ENCODE assay signal across 19 cellular contexts in genomic region chr5:158272409-158272808, GRCh38.
DNase-seq lines count a peak whose midpoint lies in the region; ATAC-seq and TF ChIP-seq lines count a peak whose summit lies in the region.
"Had no signal": no experiment of that assay in that cellular context is flagged by ENCODE, and none has a peak within 500 bp of the region (broad histone marks: within the 10 kb centered on the region; RNA-seq: fewer than 3 reads in every experiment).

No MANE protein-coding gene starts in this region.

- H2BK120ac ChIP-seq in H9 (ENCODE audit: low read depth, low read length, poor library complexity, severe bottlenecking) = no peak overlapping the region

- peaks cover 23 to 31% of the 10 kb centered on the region in 2 experiments for H3K4me1 Mint-ChIP-seq in H9
- H3K4me1 Mint-ChIP-seq in activated T-cell treated with anti-CD3 and anti-CD28 coated beads, Interleukin-2, amount 50 U/mL, for 4 hours (ENCODE audit: low read depth) = no peaks in the 10 kb centered on the region
- H3K4me1 Mint-ChIP-seq: B cell; CD8-positive, alpha-beta memory T cell had no signal

- no peak for ATAC-seq in HG03354 (IDR thresholded peaks at IDR 0.05; ENCODE audit: poor library complexity, severe bottlenecking, unreplicated experiment)
- ATAC-seq in activated T-cell treated with anti-CD3 and anti-CD28 coated beads, Interleukin-2, amount 50 U/mL, for 4 hours = no peak
- ATAC-seq: GM12878, HCT116 had no signal

- no peak overlapping the region for H3K27ac ChIP-seq in H9 (ENCODE audit: insufficient read length, low read depth, low read length)
- H3K27ac ChIP-seq in ectodermal cell (ENCODE audit: insufficient read depth, low read depth, low read length, poor library complexity, severe bottlenecking) = peak overlapping the region; percentile 30
- no peak overlapping the region for H3K27ac ChIP-seq in iPS-18a (ENCODE audit: low read length)
- no peak overlapping the region for H3K27ac ChIP-seq in MM.1S (ENCODE audit: low read length)
- H3K27ac ChIP-seq: BLaER1 treated with 17β-estradiol and CSF1 and Interleukin-3, amounts not matched to agents 10 nM and 100 nM had no signal

- H3K36me3 ChIP-seq in ectodermal cell (ENCODE audit: control insufficient read depth, insufficient read depth, low read length) (no peaks in the 10 kb centered on the region), iPS-18a (ENCODE audit: control insufficient read depth, low read depth, low read length) (no peaks in the 10 kb centered on the region), MM.1S (replicated peaks; ENCODE audit: insufficient read depth, low read length) (no peaks in the 10 kb centered on the region)

- H3K14ac ChIP-seq in H9 (ENCODE audit: insufficient read depth, low read length) = no peak overlapping the region

- H2AFZ ChIP-seq in H9 (ENCODE audit: low read length) (no peak overlapping the region), MM.1S (ENCODE audit: low read length) (no peak overlapping the region)

- no peaks in the 10 kb centered on the region for H3F3A ChIP-seq in MM.1S (ENCODE audit: insufficient read depth, low read length)

- H2BK20ac ChIP-seq in H9 (ENCODE audit: low read depth, low read length, poor library complexity, severe bottlenecking) = no peak overlapping the region

- no peaks in the 10 kb centered on the region; a peak in 1 of 5 replicates for H3K9me3 Mint-ChIP-seq in H9
- H3K9me3 Mint-ChIP-seq in activated T-cell treated with anti-CD3 and anti-CD28 coated beads, Interleukin-2, amount 50 U/mL, for 4 hours = peaks cover 7% of the 10 kb centered on the region

- H3K4me3 Mint-ChIP-seq in H9 = 0 out of 5 replicates have a peak overlapping the region, but pooled peaks of 1 of the 2 experiments have one; percentile 2
- H3K4me3 Mint-ChIP-seq in activated T-cell treated with anti-CD3 and anti-CD28 coated beads, Interleukin-2, amount 50 U/mL, for 4 hours = no peak overlapping the region
- H3K4me3 Mint-ChIP-seq: B cell; CD8-positive, alpha-beta memory T cell; HFFc6 had no signal

- H3K79me1 ChIP-seq in H9 (ENCODE audit: insufficient read depth, low read depth, low read length, poor library complexity, severe bottlenecking) = no peaks in the 10 kb centered on the region

- H2BK12ac ChIP-seq in H9 (ENCODE audit: insufficient read length, low read depth, low read length) = no peak overlapping the region

- TF ChIP-seq CTCF in H9 (conservative IDR thresholded peaks at IDR 0.05) (no peak), MM.1S (IDR thresholded peaks at IDR 0.05; ENCODE audit: low read length) (no peak)

- H3K56ac ChIP-seq in H9 (ENCODE audit: insufficient read length, low read depth, low read length) = no peak overlapping the region

- H2BK15ac ChIP-seq in H9 (ENCODE audit: low read depth, low read length) = no peak overlapping the region

- H3K27ac Mint-ChIP-seq in H9 = peak overlapping the region in 2 of 3 experiments; percentile 60 to 91; a peak in 4 of 7 replicates
- H3K27ac Mint-ChIP-seq: B cell; CD8-positive, alpha-beta memory T cell; HFFc6 had no signal

- H3K4ac ChIP-seq in H9 (ENCODE audit: low read depth, low read length) = no peak overlapping the region

- no peak overlapping the region for H4K5ac ChIP-seq in H9 (ENCODE audit: insufficient read length, low read depth, low read length)

- no peaks in the 10 kb centered on the region for H3K9me3 ChIP-seq in H9 (ENCODE audit: control insufficient read depth, low read depth, low read length)
- no peaks in the 10 kb centered on the region for H3K9me3 ChIP-seq in ectodermal cell (ENCODE audit: control insufficient read depth, low read length)
- H3K9me3 ChIP-seq in iPS-18a (ENCODE audit: control insufficient read depth, low read depth, low read length) = no peaks in the 10 kb centered on the region
- no peaks in the 10 kb centered on the region for H3K9me3 ChIP-seq in MM.1S (replicated peaks; ENCODE audit: insufficient read depth, low read length)

- H4K20me1 ChIP-seq in H9 (ENCODE audit: control insufficient read depth, insufficient read depth, insufficient read length) = no peaks in the 10 kb centered on the region
- H4K20me1 ChIP-seq in MM.1S (ENCODE audit: insufficient read depth, low read length) = no peaks in the 10 kb centered on the region
- H4K20me1 ChIP-seq: BLaER1 treated with 17β-estradiol and CSF1 and Interleukin-3, amounts not matched to agents 10 nM and 100 nM had no signal

- H3K9me2 ChIP-seq in MM.1S (replicated peaks; ENCODE audit: insufficient read depth, low read length) = no peaks in the 10 kb centered on the region

- H2AK5ac ChIP-seq in H9 (ENCODE audit: insufficient read length, low read length) = no peak overlapping the region

- H4K91ac ChIP-seq in H9 (ENCODE audit: insufficient read length, low read depth, low read length) = no peak overlapping the region

- DNase-seq in H9 (no peak), MM.1S (no peak)
- DNase-seq in activated T-cell treated with anti-CD3 and anti-CD28 coated beads, Interleukin-2, amount 50 U/mL, for 4 hours = no peak
- DNase-seq: CD8-positive, alpha-beta memory T cell; COR-L47; DMS 273 treated with DMSO at 0.1 percent for 48 hours; DMS53; DND-41; EL; GOT3; HFFc6; KG1 had no signal

- H3K4me3 ChIP-seq in ectodermal cell (ENCODE audit: insufficient read depth, low read depth, low read length) (no peak overlapping the region), iPS-18a (ENCODE audit: low read length) (peak overlapping the region; percentile 32), MM.1S (ENCODE audit: low read length) (no peak overlapping the region)
- H3K4me3 ChIP-seq: BLaER1 treated with 17β-estradiol and CSF1 and Interleukin-3, amounts not matched to agents 10 nM and 100 nM; GM12878 had no signal

- H3K4me1 ChIP-seq in H9 (ENCODE audit: insufficient read depth, low read length) (peaks cover 3% of the 10 kb centered on the region; the same call in 1 of the 2 replicates), ectodermal cell (ENCODE audit: control insufficient read depth, insufficient read depth, low read length) (peaks cover 37% of the 10 kb centered on the region), iPS-18a (ENCODE audit: control insufficient read depth, low read depth, low read length) (peaks cover 24% of the 10 kb centered on the region), MM.1S (ENCODE audit: low read length) (peaks cover 8% of the 10 kb centered on the region)
- H3K4me1 ChIP-seq: BLaER1 treated with 17β-estradiol and CSF1 and Interleukin-3, amounts not matched to agents 10 nM and 100 nM had no signal

- H3K23me2 ChIP-seq in H9 (ENCODE audit: insufficient read length, low read depth, low read length, poor library complexity, severe bottlenecking) = peaks cover 3% of the 10 kb centered on the region

- no peaks in the 10 kb centered on the region for H3K27me3 ChIP-seq in H9 (ENCODE audit: insufficient read depth, low read length)
- H3K27me3 ChIP-seq in ectodermal cell (ENCODE audit: control insufficient read depth, insufficient read depth, low read length, poor library complexity, severe bottlenecking) = no peaks in the 10 kb centered on the region
- H3K27me3 ChIP-seq in iPS-18a (ENCODE audit: control insufficient read depth, insufficient read depth, low read length) = no peaks in the 10 kb centered on the region
- H3K27me3 ChIP-seq in MM.1S (replicated peaks; ENCODE audit: insufficient read depth, low read length) = no peaks in the 10 kb centered on the region
- H3K27me3 ChIP-seq: BLaER1 treated with 17β-estradiol and CSF1 and Interleukin-3, amounts not matched to agents 10 nM and 100 nM had no signal

- no peak overlapping the region for H3K4me2 ChIP-seq in H9 (ENCODE audit: insufficient read depth, insufficient read length, low read length)
- no peak overlapping the region for H3K4me2 ChIP-seq in MM.1S (ENCODE audit: low read depth, low read length)
- H3K4me2 ChIP-seq: BLaER1 treated with 17β-estradiol and CSF1 and Interleukin-3, amounts not matched to agents 10 nM and 100 nM had no signal

- H4K8ac ChIP-seq in H9 (replicated peaks; ENCODE audit: insufficient read length, low read depth, low read length) = no peak overlapping the region

- H2BK5ac ChIP-seq in H9 (ENCODE audit: insufficient read length, low read length) = no peak overlapping the region

- no peak overlapping the region for H3K23ac ChIP-seq in H9 (ENCODE audit: insufficient read length, low read depth, low read length)

- no peak overlapping the region for H3K18ac ChIP-seq in H9 (ENCODE audit: insufficient read length, low read depth, low read length)

- H3K36me3 Mint-ChIP-seq in H9 (ENCODE audit: insufficient read depth in 1 of 3, low read depth in 3 of 3) = no peaks in the 10 kb centered on the region; a peak in 2 of 7 replicates
- H3K36me3 Mint-ChIP-seq in activated T-cell treated with anti-CD3 and anti-CD28 coated beads, Interleukin-2, amount 50 U/mL, for 4 hours (ENCODE audit: insufficient read depth) = no peaks in the 10 kb centered on the region
- H3K36me3 Mint-ChIP-seq: CD8-positive, alpha-beta memory T cell had no signal

- no peak overlapping the region for H3T11ph ChIP-seq in H9 (ENCODE audit: low read length)

- H3K9ac ChIP-seq in H9 (ENCODE audit: extremely low read depth, insufficient read length, low read length) = no peak overlapping the region
- no peak overlapping the region for H3K9ac ChIP-seq in iPS-18a (ENCODE audit: low read length)
- H3K9ac ChIP-seq in MM.1S (ENCODE audit: low read length) = no peak overlapping the region
- H3K9ac ChIP-seq: BLaER1 treated with 17β-estradiol and CSF1 and Interleukin-3, amounts not matched to agents 10 nM and 100 nM had no signal

- H3K79me2 ChIP-seq in H9 (ENCODE audit: insufficient read depth, low read length) = no peaks in the 10 kb centered on the region
- no peaks in the 10 kb centered on the region for H3K79me2 ChIP-seq in MM.1S (ENCODE audit: low read length)

- peaks cover 3% of the 10 kb centered on the region; the same call in 1 of the 2 replicates for H3K27me3 Mint-ChIP-seq in H9 (ENCODE audit: low read depth)
- no peaks in the 10 kb centered on the region for H3K27me3 Mint-ChIP-seq in activated T-cell treated with anti-CD3 and anti-CD28 coated beads, Interleukin-2, amount 50 U/mL, for 4 hours (ENCODE audit: low read depth)
- H3K27me3 Mint-ChIP-seq: CD8-positive, alpha-beta memory T cell had no signal

- WGBS in H9 (ENCODE audit: extremely low coverage, insufficient read length, low lambda C conversion rate) = no CpG with 5 or more reads among the region's 3 CpGs
- WGBS in ectodermal cell, 2 experiments = 13 to 24% methylated on average over 2 to 3 of the region's 3 CpGs
